18 cellular contexts compared by ENCODE assay signal in the genomic region with DNA sequence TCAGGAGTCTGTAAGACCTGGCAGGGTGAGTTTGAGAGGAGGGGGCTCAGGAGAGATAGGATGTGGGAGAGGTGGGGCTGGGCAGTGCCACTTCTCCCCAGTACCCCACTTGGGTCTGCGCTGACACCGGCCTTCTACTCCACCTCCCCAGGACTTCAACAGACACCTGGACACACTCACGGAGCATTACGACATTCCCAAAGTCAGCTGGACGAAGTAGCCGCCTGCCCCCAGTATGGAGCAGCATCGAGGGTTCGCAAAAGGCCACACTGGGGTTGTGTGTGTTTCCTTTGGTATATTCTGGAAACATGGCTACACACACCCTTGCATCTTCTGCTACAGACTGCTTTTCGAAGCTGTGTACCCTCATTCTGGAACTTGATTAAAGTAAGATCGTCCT. TPM values are rescaled to one million over a fixed set of nuclear protein-coding genes. Genes with fewer than 3 reads are reported as not detected.
DNase-seq lines count a peak whose midpoint lies in the region; ATAC-seq and TF ChIP-seq lines count a peak whose summit lies in the region.
"Had no signal": no experiment of that assay in that cellular context is flagged by ENCODE, and none has a peak within 500 bp of the region (broad histone marks: within the 10 kb centered on the region; RNA-seq: fewer than 3 reads in every experiment).

No MANE protein-coding gene starts in this region.

- H3K36me3 ChIP-seq in PC-3 (ENCODE audit: low read depth, low read length) (peaks cover 37% of the 10 kb centered on the region), psoas muscle (ENCODE audit: insufficient read depth in 1 of 2, low read depth in 1 of 2) (peaks cover 4 to 70% of the 10 kb centered on the region in 2 donors)
- H3K36me3 ChIP-seq in naive thymus-derived CD4-positive, alpha-beta T cell (ENCODE audit: control insufficient read depth in 2 of 3, insufficient read depth in 3 of 3, low read length in 3 of 3): peaks cover 10 to 57% (median 31%) of the 10 kb centered on the region in 3 experiments

- H3K4me3 ChIP-seq in PC-3 (ENCODE audit: low read length) (no peak overlapping the region), psoas muscle (no peak overlapping the region)
- no peak overlapping the region for H3K4me3 ChIP-seq in naive thymus-derived CD4-positive, alpha-beta T cell (ENCODE audit: low read length)
- H3K4me3 ChIP-seq: A549, BLaER1, GM23338 had no signal

- no peaks in the 10 kb centered on the region for H3K9me3 Mint-ChIP-seq in activated T-cell treated with anti-CD3 and anti-CD28 coated beads, Interleukin-2, amount 50 U/mL, for 24 hours
- H3K9me3 Mint-ChIP-seq in naive thymus-derived CD4-positive, alpha-beta T cell: no peaks in the 10 kb centered on the region
- H3K9me3 Mint-ChIP-seq: CD14-positive monocyte; CD8-positive, alpha-beta T cell; GM23338 had no signal

- no peak overlapping the region for H3K4me2 ChIP-seq in PC-3 (ENCODE audit: low read length)
- H3K4me2 ChIP-seq: A549, BLaER1, GM23338 had no signal

- peaks cover 25% of the 10 kb centered on the region for H3K79me2 ChIP-seq in PC-3 (ENCODE audit: low read length)

- H3K4me1 Mint-ChIP-seq in activated T-cell treated with anti-CD3 and anti-CD28 coated beads, Interleukin-2, amount 50 U/mL, for 24 hours (ENCODE audit: low read depth): peaks cover 26% of the 10 kb centered on the region
- H3K4me1 Mint-ChIP-seq in naive thymus-derived CD4-positive, alpha-beta T cell: peaks cover 9 to 30% (median 22%) of the 10 kb centered on the region in 7 donors

- BruUV-seq in PC-3 (replicated peaks; lab: Mats Ljungman, UMichigan): no TSS peak

- peaks cover 76% of the 10 kb centered on the region for H3K36me3 Mint-ChIP-seq in activated T-cell treated with anti-CD3 and anti-CD28 coated beads, Interleukin-2, amount 50 U/mL, for 24 hours (ENCODE audit: low read depth)
- H3K36me3 Mint-ChIP-seq in naive thymus-derived CD4-positive, alpha-beta T cell: peaks cover 4 to 28% (median 7%) of the 10 kb centered on the region in 5 donors

- H3K9me2 ChIP-seq in PC-3 (replicated peaks; ENCODE audit: low read length): no peaks in the 10 kb centered on the region

- no peak overlapping the region for H3K4me3 Mint-ChIP-seq in activated T-cell treated with anti-CD3 and anti-CD28 coated beads, Interleukin-2, amount 50 U/mL, for 24 hours
- no peak overlapping the region for H3K4me3 Mint-ChIP-seq in naive thymus-derived CD4-positive, alpha-beta T cell
- H3K4me3 Mint-ChIP-seq: CD14-positive monocyte; CD8-positive, alpha-beta T cell; GM23338 had no signal

- H3K27ac ChIP-seq in PC-3 (ENCODE audit: low read length): peak overlapping the region; percentile 34
- peak overlapping the region; percentile 1 for H3K27ac ChIP-seq in naive thymus-derived CD4-positive, alpha-beta T cell (ENCODE audit: low read depth, low read length)
- peak overlapping the region; percentile 10 for H3K27ac ChIP-seq in psoas muscle
- H3K27ac ChIP-seq: 22Rv1, A549, BLaER1, HL-60 had no signal

- H3K27ac Mint-ChIP-seq in activated T-cell treated with anti-CD3 and anti-CD28 coated beads, Interleukin-2, amount 50 U/mL, for 24 hours: peak overlapping the region; percentile 47
- peak overlapping the region in 2 of 9 donors; percentile 17 to 56 for H3K27ac Mint-ChIP-seq in naive thymus-derived CD4-positive, alpha-beta T cell
- H3K27ac Mint-ChIP-seq: GM23338 had no signal

- H3K27me3 Mint-ChIP-seq in activated T-cell treated with anti-CD3 and anti-CD28 coated beads, Interleukin-2, amount 50 U/mL, for 24 hours: no peaks in the 10 kb centered on the region
- no peaks in the 10 kb centered on the region for H3K27me3 Mint-ChIP-seq in naive thymus-derived CD4-positive, alpha-beta T cell

- H3K4me1 ChIP-seq in PC-3 (ENCODE audit: insufficient read depth, low read length): peaks cover 28% of the 10 kb centered on the region
- H3K4me1 ChIP-seq in naive thymus-derived CD4-positive, alpha-beta T cell (ENCODE audit: control insufficient read depth in 2 of 2, insufficient read depth in 2 of 2, low read length in 2 of 2): peaks cover 11 to 13% of the 10 kb centered on the region in 2 donors
- peaks cover 10% of the 10 kb centered on the region for H3K4me1 ChIP-seq in psoas muscle

- H3K27me3 ChIP-seq in PC-3 (ENCODE audit: low read length) (no peaks in the 10 kb centered on the region), psoas muscle (ENCODE audit: insufficient read depth in 3 of 3, low read length in 2 of 3) (no peaks in the 10 kb centered on the region)
- no peaks in the 10 kb centered on the region for H3K27me3 ChIP-seq in naive thymus-derived CD4-positive, alpha-beta T cell (ENCODE audit: control insufficient read depth in 2 of 2, insufficient read depth in 2 of 2, low read length in 2 of 2)
- H3K27me3 ChIP-seq: BLaER1 had no signal

- POLR2A ChIA-PET in PC-3 (lab: Charles Lee; ENCODE audit: unreplicated experiment): interaction anchor here (0.6 kb wide), 1 partner anchor 12 kb away, joined by 4 read pairs; no protein-coding TSS in a partner anchor
- POLR2A ChIA-PET in naive thymus-derived CD4-positive, alpha-beta T cell (lab: Charles Lee): no interaction called here

- no peak for DNase-seq in activated T-cell treated with anti-CD3 and anti-CD28 coated beads, Interleukin-2, amount 50 U/mL, for 24 hours
- DNase-seq in activated T-cell treated with anti-CD3 and anti-CD28 coated beads, Interleukin-2, amount 50 U/mL, for 48 hours: no peak
- DNase-seq in PC-3 (no peak), psoas muscle (no peak), occipital lobe (lab: John Stamatoyannopoulos, UW) (no peak), midbrain (lab: John Stamatoyannopoulos, UW) (no peak)
- DNase-seq in naive thymus-derived CD4-positive, alpha-beta T cell: no peak
- no peak for DNase-seq in stimulated activated CD4-positive, alpha-beta T cell treated with anti-CD3 and anti-CD28 coated beads, Interleukin-15, amount 100 ng/mL, for 24 hours
- DNase-seq: CD8-positive, alpha-beta T cell; COR-L47; HCEC 1CT had no signal

- no peak overlapping the region for H2AFZ ChIP-seq in PC-3 (ENCODE audit: low read length)
- H2AFZ ChIP-seq: GM23338 had no signal

- H3K9me3 ChIP-seq in PC-3 (ENCODE audit: low read length) (no peaks in the 10 kb centered on the region), psoas muscle (no peaks in the 10 kb centered on the region)
- H3K9me3 ChIP-seq in naive thymus-derived CD4-positive, alpha-beta T cell (ENCODE audit: control insufficient read depth in 2 of 3, low read length in 3 of 3): no peaks in the 10 kb centered on the region
- H3K9me3 ChIP-seq: A549, BLaER1 had no signal

- no peak for ATAC-seq in PC-3
- ATAC-seq in naive thymus-derived CD4-positive, alpha-beta T cell: no peak
- ATAC-seq in psoas muscle: no peak
- ATAC-seq: CD8-positive, alpha-beta T cell; GM23338 had no signal

- CTCF ChIA-PET in PC-3 (lab: Charles Lee): interaction anchor here (0.6 kb wide), 1 partner anchor 10 kb away, joined by 3 read pairs; no protein-coding TSS in a partner anchor
- CTCF ChIA-PET in naive thymus-derived CD4-positive, alpha-beta T cell (lab: Charles Lee): no interaction called here

- H3F3A ChIP-seq in PC-3 (ENCODE audit: low read length, unreplicated experiment): no peaks in the 10 kb centered on the region

- TF ChIP-seq CTCF in PC-3 (conservative IDR thresholded peaks at IDR 0.05; ENCODE audit: low read depth, low read length): no peak
- no peak for TF ChIP-seq CTCF in psoas muscle (IDR thresholded peaks at IDR 0.05)

- intact Hi-C loops in PC-3 (cut with micrococcal nuclease) (no loop called here), psoas muscle (cut with DNase I) (no loop called here)
- intact Hi-C loops in naive thymus-derived CD4-positive, alpha-beta T cell (cut with micrococcal nuclease): no loop called here

- H3K9ac ChIP-seq in PC-3 (ENCODE audit: low read length): no peak overlapping the region
- H3K9ac ChIP-seq: BLaER1 had no signal

- no peaks in the 10 kb centered on the region for H4K20me1 ChIP-seq in PC-3 (ENCODE audit: low read length)

- 85 to 90% (median 87%) methylated on average over 10 of the region's 10 CpGs for WGBS in psoas muscle, 3 donors

RNA-seq across cellular contexts. Expression of gene FAM32A, which starts 5.5 kb away (rescaled TPM):
- 141 and 165 TPM in 2 replicates for total RNA-seq in PC-3 (2014; rRNA removed)
- 10 to 100 TPM; 45.9 to 69.4 (median 65.9) TPM for total RNA-seq in naive thymus-derived CD4-positive, alpha-beta T cell
- polyA plus RNA-seq in naive thymus-derived CD4-positive, alpha-beta T cell: 100 to 1,000 TPM; 139 to 177 TPM
- total RNA-seq in psoas muscle: 10 to 100 TPM; 26.3 to 44.2 (median 30.8) TPM
- 100 to 1,000 TPM in 1 of 3 donors, 10 to 100 TPM in 2; 49.3 to 133 (median 75.7) TPM for polyA plus RNA-seq in psoas muscle
- total RNA-seq in occipital lobe: 89.1 TPM

RNA-seq across cellular contexts. Expression of gene AP1M1, which starts 7.0 kb away (rescaled TPM):
- 104 and 109 TPM in 2 replicates for total RNA-seq in PC-3 (2014; rRNA removed)
- total RNA-seq in naive thymus-derived CD4-positive, alpha-beta T cell: 100 to 1,000 TPM in 4 of 5 experiments, 10 to 100 TPM in 1; 94.9 to 149 (median 125) TPM
- polyA plus RNA-seq in naive thymus-derived CD4-positive, alpha-beta T cell: 100 to 1,000 TPM; 134 to 169 TPM
- total RNA-seq in psoas muscle: 10 to 100 TPM; 40.5 to 51.5 (median 45.2) TPM
- polyA plus RNA-seq in psoas muscle: 100 to 1,000 TPM in 1 of 3 donors, 10 to 100 TPM in 2; 51.0 to 102 (median 57.7) TPM
- total RNA-seq in occipital lobe: 42.9 TPM

RNA-seq across cellular contexts. Expression of gene CIB3, which starts 17.4 kb away (rescaled TPM):
- total RNA-seq in PC-3 (2014; rRNA removed): 0.58 TPM in 1 of 2 replicates, not detected in the other
- total RNA-seq in naive thymus-derived CD4-positive, alpha-beta T cell: not detected
- not detected for polyA plus RNA-seq in naive thymus-derived CD4-positive, alpha-beta T cell
- total RNA-seq in psoas muscle: not detected
- not detected for polyA plus RNA-seq in psoas muscle
- total RNA-seq in occipital lobe: not detected
- total RNA-seq: CD8-positive, alpha-beta T cell; GM23338; HT1080 had no signal
- polyA plus RNA-seq: A549, CD14-positive monocyte, GM23338 had no signal

RNA-seq across cellular contexts. Expression of gene HSH2D, which starts 47.3 kb away (rescaled TPM):
- total RNA-seq in PC-3 (2014; rRNA removed) (10.9 and 14.5 TPM in 2 replicates), psoas muscle (under 1 TPM in 3 of 4 donors, not detected in 1; 0.12 to 0.30 (median 0.17) TPM), occipital lobe (not detected)
- 10 to 100 TPM; 20.0 to 60.0 (median 46.4) TPM for total RNA-seq in naive thymus-derived CD4-positive, alpha-beta T cell
- 10 to 100 TPM in 1 of 2 donors, 1 to 10 TPM in 1; 7.2 to 17.8 TPM for polyA plus RNA-seq in naive thymus-derived CD4-positive, alpha-beta T cell
- polyA plus RNA-seq in psoas muscle: under 1 TPM in 2 of 3 donors, not detected in 1; 0.10 to 0.12 TPM
- total RNA-seq: HT1080 had no signal
